24 cellular contexts compared by ENCODE assay signal in the genomic region with DNA sequence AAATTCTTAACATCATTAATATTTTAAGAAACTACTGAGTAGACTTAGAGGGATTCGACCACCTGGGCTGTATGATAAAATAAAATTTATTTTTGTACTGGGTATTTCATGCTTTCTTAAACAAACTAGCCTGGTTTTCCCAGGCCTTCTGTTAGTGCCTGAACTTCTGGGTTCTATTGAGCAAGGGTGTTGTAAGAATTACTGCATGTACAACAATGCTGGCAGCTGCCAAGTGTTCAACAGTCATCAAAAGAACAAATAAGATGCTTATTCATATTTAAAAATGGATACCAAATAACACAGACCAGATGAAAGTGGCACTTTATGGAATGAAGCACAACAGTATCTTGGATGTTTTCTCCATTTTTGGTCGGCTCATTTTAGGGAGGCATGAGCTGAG.
"Had no signal": no experiment of that assay in that cellular context is flagged by ENCODE, and none has a peak within 500 bp of the region (broad histone marks: within the 10 kb centered on the region; RNA-seq: fewer than 3 reads in every experiment).

No MANE protein-coding gene starts in this region.

- H3K9me3 ChIP-seq: left ventricle myocardium inferior, neutrophil, ovary, prostate gland, vagina had no signal

- H3K4me1 ChIP-seq: foreskin keratinocyte, left ventricle myocardium inferior, prostate gland, tibial nerve, vagina had no signal

- ATAC-seq: activated CD8-positive, alpha-beta T cell treated with anti-CD3 and anti-CD28 coated beads, Interleukin-2, amount 10 ng/mL, durations not matched to agents 7 days and 5 days; activated naive CD8-positive, alpha-beta T cell treated with anti-CD3 and anti-CD28 coated beads, Interleukin-2, amount 50 U/mL, for 24 hours; foreskin keratinocyte; stimulated activated effector memory CD8-positive, alpha-beta T cell treated with anti-CD3 and anti-CD28 coated beads, Interleukin-12 subunit alpha, Interleukin-12 subunit beta, amount 100 ng/mL, for 72 hours; stimulated activated naive CD8-positive, alpha-beta T cell treated with anti-CD3 and anti-CD28 coated beads, Interleukin-15, amount 100 ng/mL, for 72 hours; T-cell had no signal

- H3K4me3 ChIP-seq: left ventricle myocardium inferior, ovary, prostate gland, tibial nerve, vagina had no signal

- DNase-seq: activated CD4-positive, alpha-beta T cell treated with anti-CD3 and anti-CD28 coated beads for 1 hour; activated CD4-positive, alpha-beta T cell treated with anti-CD3 and anti-CD28 coated beads, Interleukin-2, amount 50 U/mL, for 1 hour; activated CD8-positive, alpha-beta T cell treated with anti-CD3 and anti-CD28 coated beads, Interleukin-2, amount 10 ng/mL, durations not matched to agents 7 days and 5 days; activated gamma-delta T cell; activated naive CD4-positive, alpha-beta T cell treated with anti-CD3 and anti-CD28 coated beads, Interleukin-2, amount 50 U/mL, for 16 hours; activated naive CD8-positive, alpha-beta T cell treated with anti-CD3 and anti-CD28 coated beads, Interleukin-2, amount 50 U/mL, for 24 hours; aorta; brain microvascular endothelial cell; cerebellar nuclear complex; cortex of kidney; endodermal cell; foreskin keratinocyte; left ventricle myocardium inferior; ovary; stimulated activated CD4-positive, alpha-beta T cell treated with anti-CD3 and anti-CD28 coated beads, Interleukin-1b, Interleukin-23, amount 100 ng/mL, for 48 hours; stimulated activated naive CD8-positive, alpha-beta T cell treated with anti-CD3 and anti-CD28 coated beads, Interleukin-15, amount 100 ng/mL, for 72 hours; T-cell; WERI-Rb-1 had no signal

- H3K27ac ChIP-seq: brain microvascular endothelial cell, epithelial cell of prostate, foreskin keratinocyte, left ventricle myocardium inferior, neutrophil, ovary, prostate gland, vagina, WERI-Rb-1 had no signal

- H3K36me3 ChIP-seq: brain microvascular endothelial cell, left ventricle myocardium inferior, neutrophil, ovary, prostate gland, tibial nerve, vagina, WERI-Rb-1 had no signal

- H3K27me3 ChIP-seq: brain microvascular endothelial cell, foreskin keratinocyte, neutrophil, ovary, tibial nerve, vagina had no signal
